11 cellular contexts compared by ENCODE assay signal in the genomic region with DNA sequence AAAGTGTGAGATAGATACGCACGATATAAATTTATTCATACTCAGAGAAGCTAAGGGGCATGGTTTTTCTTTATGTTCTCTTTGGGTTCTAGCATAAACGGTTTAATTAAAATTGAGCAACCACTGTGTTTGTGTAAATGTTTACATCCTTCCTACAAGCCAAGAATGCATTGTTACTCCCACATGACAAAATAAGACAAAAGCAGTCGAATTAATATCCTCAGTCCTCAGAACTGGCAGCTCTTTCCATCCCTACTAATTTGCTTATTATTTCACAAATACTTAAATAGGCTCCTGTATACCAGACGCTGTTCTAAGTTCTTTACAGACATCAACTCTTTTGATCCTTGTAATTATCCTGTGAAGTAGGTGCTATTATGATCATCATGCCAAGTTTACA. TPM values are rescaled to one million over a fixed set of nuclear protein-coding genes. Genes with fewer than 3 reads are reported as not detected.
A peak's percentile ranks its signal among the peaks of the same experiment; 100 is the strongest.
DNase-seq lines count a peak whose midpoint lies in the region; ATAC-seq and TF ChIP-seq lines count a peak whose summit lies in the region.
"Had no signal": no experiment of that assay in that cellular context is flagged by ENCODE, and none has a peak within 500 bp of the region (broad histone marks: within the 10 kb centered on the region; RNA-seq: fewer than 3 reads in every experiment).

No MANE protein-coding gene starts in this region.

- H3K9me3 Mint-ChIP-seq in T-cell = no peaks in the 10 kb centered on the region
- H3K9me3 Mint-ChIP-seq: activated CD4-positive, alpha-beta memory T cell treated with anti-CD3 and anti-CD28 coated beads, Interleukin-2, amount 10 ng/mL, durations not matched to agents 7 days and 5 days; activated naive CD4-positive, alpha-beta T cell treated with anti-CD3 and anti-CD28 coated beads, Interleukin-2, amount 50 U/mL, for 72 hours had no signal

- no peaks in the 10 kb centered on the region for H4K20me1 ChIP-seq in GM23248 (ENCODE audit: insufficient read depth)

- H3F3A ChIP-seq in GM23248 (ENCODE audit: insufficient read depth) = no peaks in the 10 kb centered on the region

- H3K27ac Mint-ChIP-seq in T-cell = no peak overlapping the region
- H3K27ac Mint-ChIP-seq: activated CD4-positive, alpha-beta memory T cell treated with anti-CD3 and anti-CD28 coated beads, Interleukin-2, amount 10 ng/mL, durations not matched to agents 7 days and 5 days; activated naive CD4-positive, alpha-beta T cell treated with anti-CD3 and anti-CD28 coated beads, Interleukin-2, amount 50 U/mL, for 72 hours had no signal

- no peaks in the 10 kb centered on the region for H3K36me3 Mint-ChIP-seq in T-cell

- H3K27me3 ChIP-seq in GM23248 (replicated peaks; ENCODE audit: insufficient read depth) (no peaks in the 10 kb centered on the region), iPS-20b (ENCODE audit: insufficient read depth, low read length) (peaks cover 52% of the 10 kb centered on the region), psoas muscle (ENCODE audit: insufficient read depth in 3 of 3, low read length in 2 of 3) (no peaks in the 10 kb centered on the region)

- DNase-seq in GM23248 = no peak
- no peak for DNase-seq in psoas muscle
- DNase-seq in T-cell = no peak
- no peak for DNase-seq in HPDE6-E6E7 (ENCODE audit: extremely low spot score)
- DNase-seq in cerebellum (ENCODE audit: low spot score) = no peak
- no peak for DNase-seq in stimulated activated CD4-positive, alpha-beta T cell treated with anti-CD3 and anti-CD28 coated beads, Interleukin-2, amount 100 ng/mL, for 48 hours
- DNase-seq: activated CD4-positive, alpha-beta memory T cell treated with anti-CD3 and anti-CD28 coated beads, Interleukin-2, amount 10 ng/mL, durations not matched to agents 7 days and 5 days; NCI-H187 had no signal

- intact Hi-C loops in psoas muscle (cut with DNase I) = no loop called here

- peak overlapping the region; percentile 67 for H3K4me3 ChIP-seq in GM23248
- H3K4me3 ChIP-seq in iPS-20b (ENCODE audit: low read length) = peak overlapping the region; percentile 69
- peak overlapping the region; percentile 63 for H3K4me3 ChIP-seq in psoas muscle

- peaks cover 40 to 44% of the 10 kb centered on the region in 2 donors for H3K27me3 Mint-ChIP-seq in T-cell

- H2AFZ ChIP-seq in GM23248 = no peak overlapping the region

- CTCF ChIA-PET in T-cell (lab: Charles Lee) = interaction anchor here in 1 of 2 donors (0.6 kb wide), 1 partner anchor 22 kb away, joined by 6 read pairs; no protein-coding TSS in a partner anchor

- no peak overlapping the region for H3K27ac ChIP-seq in GM23248
- peak overlapping the region; percentile 93 for H3K27ac ChIP-seq in angular gyrus (ENCODE audit: low read depth, low read length)
- H3K27ac ChIP-seq in iPS-20b (ENCODE audit: low read length) = no peak overlapping the region
- H3K27ac ChIP-seq in psoas muscle = no peak overlapping the region

- ATAC-seq in psoas muscle = no peak
- no peak for ATAC-seq in T-cell (replicated peaks in 1 of 4)
- ATAC-seq: activated naive CD4-positive, alpha-beta T cell treated with anti-CD3 and anti-CD28 coated beads, Interleukin-2, amount 50 U/mL, for 72 hours had no signal

- 86 to 90% methylated on average over 5 of the region's 5 CpGs for WGBS in GM23248 (ENCODE audit: low coverage in 1 of 2, low lambda C conversion rate in 2 of 2, missing lambda C conversion rate in 2 of 2), 2 experiments
- WGBS in psoas muscle, 3 donors = 75 to 81% (median 78%) methylated on average over 5 of the region's 5 CpGs

- H3K4me2 ChIP-seq in GM23248 (ENCODE audit: unreplicated experiment) = peak overlapping the region; percentile 70

- TF ChIP-seq CTCF in psoas muscle (IDR thresholded peaks at IDR 0.05) = no peak

- H3K36me3 ChIP-seq in GM23248 (ENCODE audit: low read depth) (no peaks in the 10 kb centered on the region), iPS-20b (ENCODE audit: insufficient read depth, low read depth, low read length) (no peaks in the 10 kb centered on the region), psoas muscle (ENCODE audit: insufficient read depth in 1 of 2, low read depth in 1 of 2) (peaks cover 0 to 19% of the 10 kb centered on the region in 2 donors)

- H3K9me3 ChIP-seq in GM23248 (ENCODE audit: low read depth) (no peaks in the 10 kb centered on the region), iPS-20b (ENCODE audit: insufficient read depth, low read depth, low read length) (no peaks in the 10 kb centered on the region), psoas muscle (no peaks in the 10 kb centered on the region)

- H3K4me1 ChIP-seq in GM23248 (ENCODE audit: insufficient read depth) (no peaks in the 10 kb centered on the region), iPS-20b (ENCODE audit: insufficient read depth, low read length) (0 out of 2 replicates have a peak, but pooled peaks cover 4% of the 10 kb centered on the region), psoas muscle (no peaks in the 10 kb centered on the region)

- H3K4me3 Mint-ChIP-seq in T-cell = no peak overlapping the region
- H3K4me3 Mint-ChIP-seq: activated CD4-positive, alpha-beta memory T cell treated with anti-CD3 and anti-CD28 coated beads, Interleukin-2, amount 10 ng/mL, durations not matched to agents 7 days and 5 days had no signal

- POLR2A ChIA-PET in T-cell (lab: Charles Lee) = no interaction called here

- in situ Hi-C loops in GM23248 (cut with MboI) = no loop called here

- peaks cover 0 to 5% (median 3%) of the 10 kb centered on the region in 3 donors for H3K4me1 Mint-ChIP-seq in T-cell
- H3K4me1 Mint-ChIP-seq: activated CD4-positive, alpha-beta memory T cell treated with anti-CD3 and anti-CD28 coated beads, Interleukin-2, amount 10 ng/mL, durations not matched to agents 7 days and 5 days had no signal

- no peaks in the 10 kb centered on the region for H3K9me2 ChIP-seq in GM23248 (ENCODE audit: insufficient read depth)

- H3K9ac ChIP-seq in GM23248 (no peak overlapping the region), iPS-20b (ENCODE audit: low read depth, low read length) (no peak overlapping the region)

- H3K79me2 ChIP-seq in GM23248 (ENCODE audit: insufficient read depth) = no peaks in the 10 kb centered on the region

RNA-seq across cellular contexts. Expression of gene SSPN, which starts 32.0 kb away (rescaled TPM):
- total RNA-seq in GM23248 (2014; rRNA removed; shearing (Covaris generic)) = 6.4 and 12.5 TPM in 2 replicates
- polyA plus RNA-seq in GM23248 (2016; fragmentation: Nextera tagmentation; extraction: Ambion mirVana) (22.0 and 24.2 TPM in 2 replicates), psoas muscle (10 to 100 TPM in 2 of 3 donors, 1 to 10 TPM in 1; 8.3 to 24.4 (median 15.2) TPM)
- total RNA-seq in psoas muscle (10 to 100 TPM; 45.4 to 88.7 (median 73.5) TPM), T-cell (under 1 TPM; 0.06 to 0.33 (median 0.15) TPM), cerebellum (7.3 TPM)
- total RNA-seq: activated CD4-positive, alpha-beta memory T cell treated with anti-CD3 and anti-CD28 coated beads, Interleukin-2, amount 10 ng/mL, durations not matched to agents 7 days and 5 days; activated naive CD4-positive, alpha-beta T cell treated with anti-CD3 and anti-CD28 coated beads, Interleukin-2, amount 50 U/mL, for 72 hours had no signal
